8 cellular contexts compared by ENCODE assay signal in the genomic region with DNA sequence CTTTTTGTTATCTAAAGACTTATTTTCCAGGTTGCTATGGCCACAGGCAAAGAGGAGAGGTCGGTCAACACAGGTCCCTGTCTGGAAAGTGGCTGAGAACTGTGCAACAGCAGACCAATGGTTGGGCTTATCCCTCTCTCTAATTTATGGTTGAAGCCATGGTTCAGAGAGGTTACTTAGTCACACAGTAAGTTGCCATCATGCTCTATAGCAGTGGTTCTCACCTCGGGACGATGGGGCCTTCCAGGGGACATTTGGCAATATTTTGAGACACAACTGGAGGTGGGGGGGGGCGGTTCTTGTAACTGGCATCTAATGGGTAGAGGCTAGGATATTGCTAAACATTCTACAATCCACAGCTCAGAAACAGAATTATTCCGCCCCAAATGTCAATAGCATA. TPM values are rescaled to one million over a fixed set of nuclear protein-coding genes. Genes with fewer than 3 reads are reported as not detected.
DNase-seq lines count a peak whose midpoint lies in the region; ATAC-seq and TF ChIP-seq lines count a peak whose summit lies in the region.

No MANE protein-coding gene starts in this region.

- H3K27ac Mint-ChIP-seq in brain (no peak overlapping the region), neural crest cell (ENCODE audit: unreplicated experiment) (no peak overlapping the region)

- peaks cover 2% of the 10 kb centered on the region; the same call in 1 of the 2 replicates for H3K9me1 ChIP-seq in IMR-90 (ENCODE audit: insufficient read depth, low read length)

- H3K36me3 Mint-ChIP-seq in brain (peaks cover 11% of the 10 kb centered on the region), neural crest cell (ENCODE audit: low read depth) (no peaks in the 10 kb centered on the region)

- H4K20me1 ChIP-seq in BLaER1 (no peaks in the 10 kb centered on the region; the same call in 1 of the 2 replicates), IMR-90 (ENCODE audit: insufficient read depth, low read length) (peaks cover 3% of the 10 kb centered on the region; the same call in 1 of the 2 replicates)

- no peak overlapping the region for H4K5ac ChIP-seq in IMR-90 (ENCODE audit: low read depth, low read length)

- peak overlapping the region; percentile 97 for H3K4me2 ChIP-seq in BLaER1
- H3K4me2 ChIP-seq in IMR-90 (ENCODE audit: low read depth, low read length): no peak overlapping the region

- H3K4me1 ChIP-seq in BLaER1: peaks cover 27% of the 10 kb centered on the region
- H3K4me1 ChIP-seq in IMR-90 (ENCODE audit: control insufficient read depth, insufficient read depth, low read length): peaks cover 8% of the 10 kb centered on the region
- peaks cover 29% of the 10 kb centered on the region for H3K4me1 ChIP-seq in body of pancreas

- H3K79me1 ChIP-seq in IMR-90 (ENCODE audit: low read depth in 1 of 2, low read length in 2 of 2): peaks cover 0 to 24% of the 10 kb centered on the region in 2 experiments; a peak in 3 of 4 replicates

- no peak overlapping the region for H3K18ac ChIP-seq in IMR-90 (ENCODE audit: low read depth, low read length)

- H4K91ac ChIP-seq in IMR-90 (ENCODE audit: insufficient read depth, low read depth, low read length): no peak overlapping the region

- H2AK5ac ChIP-seq in IMR-90 (ENCODE audit: low read depth, low read length): peak overlapping the region; percentile 71

- H2AFZ ChIP-seq in IMR-90 (replicated peaks; ENCODE audit: low read length, poor library complexity): peak overlapping the region; percentile 94

- dilution Hi-C loops in IMR-90 (cut with HindIII; ENCODE audit: low sequenced_read_pairs, unreplicated experiment): no loop called here

- ATAC-seq in IMR-90 (ENCODE audit: low read depth) (no peak), GM18519 (IDR thresholded peaks at IDR 0.05; ENCODE audit: low FRiP score, unreplicated experiment) (no peak), body of pancreas (no peak)

- H3K9me3 ChIP-seq in BLaER1 (no peaks in the 10 kb centered on the region), IMR-90 (ENCODE audit: control insufficient read depth, insufficient read depth, low read length) (no peaks in the 10 kb centered on the region), body of pancreas (no peaks in the 10 kb centered on the region)

- H3K9ac ChIP-seq in BLaER1 (no peak overlapping the region), IMR-90 (ENCODE audit: low read depth, low read length) (no peak overlapping the region)

- H3K36me3 ChIP-seq in BLaER1 (peaks cover 15% of the 10 kb centered on the region), IMR-90 (ENCODE audit: control insufficient read depth, insufficient read depth, low read length) (0 out of 2 replicates have a peak, but pooled peaks cover 5% of the 10 kb centered on the region), body of pancreas (replicated peaks in 1 of 2; ENCODE audit: insufficient read depth in 1 of 2, low read depth in 2 of 2) (no peaks in the 10 kb centered on the region)

- 0 out of 2 replicates have a peak overlapping the region, but pooled peaks have one; percentile 93 for H2BK120ac ChIP-seq in IMR-90 (ENCODE audit: low read depth, low read length)

- intact Hi-C loops in IMR-90 (cut with micrococcal nuclease) (loop anchor here (1.0 to 5.0 kb wide), 4 partner anchors 125 to 351 kb away; a partner anchor contains a TSS), posterior cingulate gyrus (cut with DNase I) (loop anchor here (10.0 kb wide), 1 partner anchor 397 kb away; no protein-coding TSS in a partner anchor), body of pancreas (cut with DNase I) (no loop called here)

- H3K4me3 ChIP-seq in BLaER1 (no peak overlapping the region), IMR-90 (ENCODE audit: insufficient read depth, low read depth, low read length) (no peak overlapping the region), body of pancreas (no peak overlapping the region)

- in situ Hi-C loops in IMR-90 (cut with MboI; ENCODE audit: low sequenced_read_pairs): loop anchor here (5.0 to 25.0 kb wide), 3 partner anchors 140 to 1180 kb away; no protein-coding TSS in a partner anchor

- no peak overlapping the region for H3K27ac ChIP-seq in BLaER1
- H3K27ac ChIP-seq in IMR-90 (ENCODE audit: insufficient read depth, low read length): no peak overlapping the region
- H3K27ac ChIP-seq in body of pancreas: peak overlapping the region in 1 of 4 donors; percentile 48

- H3K4me1 Mint-ChIP-seq in brain (peaks cover 56% of the 10 kb centered on the region), neural crest cell (peaks cover 27% of the 10 kb centered on the region)

- no peak for TF ChIP-seq CTCF in IMR-90 (conservative IDR thresholded peaks at IDR 0.05; ENCODE audit: low read depth, low read length)
- TF ChIP-seq CTCF in brain (conservative IDR thresholded peaks at IDR 0.05): no peak
- no peak for TF ChIP-seq CTCF in neural crest cell (conservative IDR thresholded peaks at IDR 0.05)
- TF ChIP-seq CTCF in body of pancreas (IDR thresholded peaks at IDR 0.05): no peak

- peak overlapping the region; percentile 89 to 95; a peak in 2 of 4 replicates for H4K8ac ChIP-seq in IMR-90 (ENCODE audit: low read depth in 2 of 2, low read length in 2 of 2)

- H3K4ac ChIP-seq in IMR-90 (ENCODE audit: low read depth, low read length): peak overlapping the region; percentile 91

- H3K27me3 Mint-ChIP-seq in brain: peaks cover 10% of the 10 kb centered on the region
- no peaks in the 10 kb centered on the region for H3K27me3 Mint-ChIP-seq in neural crest cell (ENCODE audit: low read depth)

- H3K27me3 ChIP-seq in BLaER1 (no peaks in the 10 kb centered on the region), IMR-90 (ENCODE audit: control insufficient read depth, insufficient read depth, low read length) (no peaks in the 10 kb centered on the region), body of pancreas (no peaks in the 10 kb centered on the region)

- peak overlapping the region; percentile 56 for H2AK9ac ChIP-seq in IMR-90 (replicated peaks; ENCODE audit: low read depth, low read length, poor library complexity)

- CTCF ChIA-PET in IMR-90 (lab: Yijun Ruan, JAX): interaction anchor here (0.6 to 3.1 kb wide), 3 partner anchors 13 to 143 kb away, joined by 3 to 15 read pairs (median 5); no protein-coding TSS in a partner anchor

- TF ChIP-seq RAD21 in IMR-90 (IDR thresholded peaks at IDR 0.05; ENCODE audit: low read length): no peak

- TF ChIP-seq POLR2A in IMR-90 (IDR thresholded peaks at IDR 0.05; ENCODE audit: low read depth, low read length) (no peak), body of pancreas (IDR thresholded peaks at IDR 0.05) (no peak)

- POLR2A ChIA-PET in IMR-90 (lab: Charles Lee; ENCODE audit: unreplicated experiment): no interaction called here

- no peak for DNase-seq in IMR-90
- no peak for DNase-seq in neural crest cell (ENCODE audit: low read depth, low spot score)
- no peak for DNase-seq in posterior cingulate gyrus
- DNase-seq in NCI-H1930 (lab: John Stamatoyannopoulos, UW): no peak
- DNase-seq in body of pancreas: no peak

- WGBS in IMR-90 (ENCODE audit: extremely low coverage in 2 of 2, insufficient read length in 1 of 2), 2 experiments: no CpG with 5 or more reads among the region's 5 CpGs
- WGBS in body of pancreas, 2 donors: 51 to 59% methylated on average over 2 to 5 of the region's 5 CpGs

- no peak overlapping the region for H3K23ac ChIP-seq in IMR-90 (ENCODE audit: low read depth, low read length)

- H2BK20ac ChIP-seq in IMR-90 (ENCODE audit: low read depth, low read length): peak overlapping the region; percentile 25; the same call in 1 of the 2 replicates

- H2BK5ac ChIP-seq in IMR-90 (ENCODE audit: low read depth, low read length, poor library complexity, severe bottlenecking): no peak overlapping the region

- BruUV-seq in IMR-90 (replicated peaks; lab: Mats Ljungman, UMichigan): no TSS peak

- peak overlapping the region; percentile 86; the same call in 1 of the 2 replicates for H3K14ac ChIP-seq in IMR-90 (replicated peaks; ENCODE audit: low read depth, low read length)

- H3K4me3 Mint-ChIP-seq in brain: peak overlapping the region; percentile 87 to 97 (median 90)
- peak overlapping the region; percentile 95 for H3K4me3 Mint-ChIP-seq in neural crest cell

- no peak overlapping the region for H3K56ac ChIP-seq in IMR-90 (ENCODE audit: extremely low read depth, insufficient read depth, low read length)

- H2BK15ac ChIP-seq in IMR-90 (ENCODE audit: low read depth, low read length): no peak overlapping the region

- H3K9me3 Mint-ChIP-seq in brain (no peaks in the 10 kb centered on the region), neural crest cell (no peaks in the 10 kb centered on the region)

TF ChIP-seq in IMR-90, 13 proteins besides CTCF, POLR2A, EP300 and RAD21 (continues in another document):
- no peak for TF ChIP-seq MAFK (IDR thresholded peaks at IDR 0.05; ENCODE audit: low read depth, low read length)
- TF ChIP-seq BHLHE40 (IDR thresholded peaks at IDR 0.05; ENCODE audit: low read depth, low read length): no peak
- no peak for TF ChIP-seq SMC3 (IDR thresholded peaks at IDR 0.05; ENCODE audit: low read depth, low read length)
- TF ChIP-seq MAZ (IDR thresholded peaks at IDR 0.05; ENCODE audit: borderline replicate concordance, low read depth, low read length): no peak
- no peak for TF ChIP-seq RFX5 (IDR thresholded peaks at IDR 0.05; ENCODE audit: low read depth, low read length)
- TF ChIP-seq RCOR1 (IDR thresholded peaks at IDR 0.05; ENCODE audit: insufficient replicate concordance, low read length): no peak
- no peak for TF ChIP-seq CEBPB (IDR thresholded peaks at IDR 0.05; ENCODE audit: low read depth, low read length)

RNA-seq across cellular contexts. Expression of a gene that starts 0.8 kb away (rescaled TPM):
- total RNA-seq in IMR-90 (2012; rRNA removed): 51.4 and 62.2 TPM in 2 replicates
- polyA plus RNA-seq in IMR-90 (2012; rRNA removed): 17.0 and 21.0 TPM in 2 replicates
- 18.4 and 24.0 TPM in 2 replicates for polyA plus RNA-seq in IMR-90 (2012; cell fraction: cytosol; rRNA removed)
- polyA plus RNA-seq in IMR-90 (2012; cell fraction: nucleus; rRNA removed; ENCODE audit: low replicate concordance): 6.1 and 10.8 TPM in 2 replicates
- polyA plus RNA-seq in brain (ENCODE audit: insufficient read depth, low read depth, low replicate concordance): 4.8 TPM
- 25.4 and 26.9 TPM in 2 replicates for total RNA-seq in neural crest cell
- 10 to 100 TPM in 1 of 2 donors, 1 to 10 TPM in 1; 4.9 to 32.4 TPM for total RNA-seq in body of pancreas

RNA-seq across cellular contexts. Expression of a gene that starts 7.0 kb away (rescaled TPM):
- total RNA-seq in IMR-90 (2012; rRNA removed) (not detected in 2 replicates), neural crest cell (0.07 and 0.41 TPM in 2 replicates), body of pancreas (not detected)
- polyA plus RNA-seq in IMR-90 (2012; rRNA removed) (not detected in 2 replicates), brain (ENCODE audit: insufficient read depth, low read depth, low replicate concordance) (1.2 TPM)
- polyA plus RNA-seq in IMR-90 (2012; cell fraction: cytosol; rRNA removed): not detected in 2 replicates
- 0.02 TPM in 1 of 2 replicates, not detected in the other for polyA plus RNA-seq in IMR-90 (2012; cell fraction: nucleus; rRNA removed; ENCODE audit: low replicate concordance)

RNA-seq across cellular contexts. Expression of a gene that starts 53.7 kb away (rescaled TPM):
- not detected in 2 replicates for total RNA-seq in IMR-90 (2012; rRNA removed)
- polyA plus RNA-seq in IMR-90 (2012; rRNA removed): not detected in 2 replicates
- not detected in 2 replicates for polyA plus RNA-seq in IMR-90 (2012; cell fraction: cytosol; rRNA removed)
- polyA plus RNA-seq in IMR-90 (2012; cell fraction: nucleus; rRNA removed; ENCODE audit: low replicate concordance): not detected in 2 replicates
- polyA plus RNA-seq in brain (ENCODE audit: insufficient read depth, low read depth, low replicate concordance): not detected
- not detected in 2 replicates for total RNA-seq in neural crest cell
- total RNA-seq in body of pancreas: not detected
